In genomic region chr12:2890001-2890387, GRCh38 we compare ENCODE assay signal across 8 cellular contexts. TPM values are rescaled to one million over a fixed set of nuclear protein-coding genes. Genes with fewer than 3 reads are reported as not detected.
DNase-seq lines count a peak whose midpoint lies in the region; FAIRE-seq and TF ChIP-seq lines count a peak whose summit lies in the region.

No MANE protein-coding gene starts in this region.

- H3K36me3 ChIP-seq in adrenal gland (replicated peaks in 1 of 2), result peaks cover 0 to 6% of the 10 kb centered on the region in 2 donors
- H3K36me3 ChIP-seq in testis (ENCODE audit: low read depth, missing control alignments), result no peaks in the 10 kb centered on the region

- peaks cover 28% of the 10 kb centered on the region for H3K36me3 Mint-ChIP-seq in activated CD4-positive, alpha-beta T cell treated with anti-CD3 and anti-CD28 coated beads, Interleukin-2, amount 10 ng/mL, durations not matched to agents 24 days and 14 days (ENCODE audit: low read depth)

- intact Hi-C loops in activated CD4-positive, alpha-beta T cell treated with anti-CD3 and anti-CD28 coated beads, Interleukin-2, amount 10 ng/mL, durations not matched to agents 24 days and 14 days (cut with micrococcal nuclease), result loop anchor here (1.0 to 2.0 kb wide), 5 partner anchors 13 to 199 kb away; partner anchors contain the start of genes FOXM1, ITFG2 and RHNO1
- intact Hi-C loops in adrenal gland (cut with DNase I), result no loop called here
- intact Hi-C loops in testis (cut with DNase I; ENCODE audit: low total_unique reads), result no loop called here

- no peaks in the 10 kb centered on the region for H3K9me3 ChIP-seq in adrenal gland (replicated peaks in 1 of 3)
- H3K9me3 ChIP-seq in testis, result no peaks in the 10 kb centered on the region

- H3K27me3 Mint-ChIP-seq in activated CD4-positive, alpha-beta T cell treated with anti-CD3 and anti-CD28 coated beads, Interleukin-2, amount 10 ng/mL, durations not matched to agents 24 days and 14 days, result peaks cover 3% of the 10 kb centered on the region

- TF ChIP-seq POLR2A in adrenal gland (IDR thresholded peaks at IDR 0.05) (no peak), testis (IDR thresholded peaks at IDR 0.05) (no peak), GM12891 (IDR thresholded peaks at IDR 0.05; ENCODE audit: low read depth, low read length) (no peak)

- H3K27ac ChIP-seq in adrenal gland (peak overlapping the region in 4 of 5 donors; percentile 47 to 99 (median 82)), layer of hippocampus (ENCODE audit: low read depth, low read length) (peak overlapping the region; percentile 96), testis (peak overlapping the region; percentile 23 to 93)

- H3K9me3 Mint-ChIP-seq in activated CD4-positive, alpha-beta T cell treated with anti-CD3 and anti-CD28 coated beads, Interleukin-2, amount 10 ng/mL, durations not matched to agents 24 days and 14 days, result no peaks in the 10 kb centered on the region

- peaks cover 25 to 43% of the 10 kb centered on the region in 2 donors for H3K4me1 ChIP-seq in adrenal gland (replicated peaks in 1 of 2)
- no peaks in the 10 kb centered on the region for H3K4me1 ChIP-seq in testis

- no peak for FAIRE-seq in GM12891 (lab: Jason Lieb, UNC)

- peaks cover 35% of the 10 kb centered on the region for H3K4me1 Mint-ChIP-seq in activated CD4-positive, alpha-beta T cell treated with anti-CD3 and anti-CD28 coated beads, Interleukin-2, amount 10 ng/mL, durations not matched to agents 24 days and 14 days

- H3K4me3 ChIP-seq in adrenal gland (peak overlapping the region in 1 of 4 donors; percentile 99), testis (peak overlapping the region; percentile 89 to 97)

- 60 to 70% (median 63%) methylated on average over 9 to 10 of the region's 10 CpGs for WGBS in adrenal gland, 4 donors
- WGBS in testis, 2 donors, result 41 to 53% methylated on average over 10 of the region's 10 CpGs

- H3K27ac Mint-ChIP-seq in activated CD4-positive, alpha-beta T cell treated with anti-CD3 and anti-CD28 coated beads, Interleukin-2, amount 10 ng/mL, durations not matched to agents 24 days and 14 days, result peak overlapping the region; percentile 94

- DNase-seq in activated CD4-positive, alpha-beta T cell treated with anti-CD3 and anti-CD28 coated beads, Interleukin-2, amount 10 ng/mL, durations not matched to agents 24 days and 14 days, result no peak
- DNase-seq in activated CD4-positive, alpha-beta T cell treated with anti-CD3 and anti-CD28 coated beads, Interleukin-2, amount 50 U/mL, for 4 hours, result no peak
- no peak for DNase-seq in adrenal gland
- DNase-seq in testis, result no peak
- no peak for DNase-seq in NCI-H128 (lab: John Stamatoyannopoulos, UW; ENCODE audit: unreplicated experiment)
- no peak for DNase-seq in activated gamma-delta T cell (lab: John Stamatoyannopoulos, UW)
- no peak for DNase-seq in GM12891 (ENCODE audit: insufficient read length, low spot score)

- H3K27me3 ChIP-seq in adrenal gland (no peaks in the 10 kb centered on the region), layer of hippocampus (ENCODE audit: control insufficient read depth, insufficient read depth, low read length) (no peaks in the 10 kb centered on the region), testis (no peaks in the 10 kb centered on the region)

- TF ChIP-seq CTCF in adrenal gland (IDR thresholded peaks at IDR 0.05) (no peak), testis (IDR thresholded peaks at IDR 0.05) (no peak)

- H3K4me3 Mint-ChIP-seq in activated CD4-positive, alpha-beta T cell treated with anti-CD3 and anti-CD28 coated beads, Interleukin-2, amount 10 ng/mL, durations not matched to agents 24 days and 14 days, result peak overlapping the region; percentile 99

TF ChIP-seq in GM12891, 5 proteins besides CTCF, POLR2A, EP300 and RAD21:
- TF ChIP-seq PAX5 (IDR thresholded peaks at IDR 0.05; ENCODE audit: insufficient read depth, low read length, severe bottlenecking), result no peak
- no peak for TF ChIP-seq POLR2AphosphoS5 (IDR thresholded peaks at IDR 0.05; ENCODE audit: low read depth, low read length)

RNA-seq across cellular contexts. Expression of gene TULP3, which starts 0.7 kb away (rescaled TPM):
- total RNA-seq in activated CD4-positive, alpha-beta T cell treated with anti-CD3 and anti-CD28 coated beads, Interleukin-2, amount 10 ng/mL, durations not matched to agents 24 days and 14 days, result 7.6 and 7.8 TPM in 2 replicates
- 10 to 100 TPM; 19.1 to 40.5 (median 25.0) TPM for total RNA-seq in adrenal gland
- polyA plus RNA-seq in adrenal gland, result 10 to 100 TPM; 19.3 to 36.6 (median 25.9) TPM
- 10 to 100 TPM; 20.5 to 26.5 TPM for total RNA-seq in testis
- polyA plus RNA-seq in testis (ENCODE audit: insufficient read depth, low read depth, low replicate concordance), result 29.2 TPM
- polyA plus RNA-seq in GM12891 (2012; ENCODE audit: low read depth, missing spikeins), result 4.9 TPM

RNA-seq across cellular contexts. Expression of gene RHNO1, which starts 13.0 kb away (rescaled TPM):
- total RNA-seq in activated CD4-positive, alpha-beta T cell treated with anti-CD3 and anti-CD28 coated beads, Interleukin-2, amount 10 ng/mL, durations not matched to agents 24 days and 14 days, result 47.2 and 48.1 TPM in 2 replicates
- total RNA-seq in adrenal gland (10 to 100 TPM in 7 of 8 donors, 1 to 10 TPM in 1; 5.0 to 18.8 (median 14.1) TPM), testis (10 to 100 TPM; 21.6 to 22.8 TPM)
- polyA plus RNA-seq in adrenal gland (10 to 100 TPM; 14.2 to 29.0 (median 15.5) TPM), testis (ENCODE audit: insufficient read depth, low read depth, low replicate concordance) (26.1 TPM)
- 25.5 TPM for polyA plus RNA-seq in GM12891 (2012; ENCODE audit: low read depth, missing spikeins)

RNA-seq across cellular contexts. Expression of gene FOXM1, which starts 13.0 kb away (rescaled TPM):
- 73.7 and 74.0 TPM in 2 replicates for total RNA-seq in activated CD4-positive, alpha-beta T cell treated with anti-CD3 and anti-CD28 coated beads, Interleukin-2, amount 10 ng/mL, durations not matched to agents 24 days and 14 days
- total RNA-seq in adrenal gland (1 to 10 TPM in 7 of 8 donors, under 1 TPM in 1; 0.79 to 4.9 (median 2.7) TPM), testis (10 to 100 TPM; 18.1 to 32.3 TPM)
- polyA plus RNA-seq in adrenal gland (1 to 10 TPM in 2 of 3 donors, under 1 TPM in 1; 0.97 to 2.4 (median 1.0) TPM), testis (ENCODE audit: insufficient read depth, low read depth, low replicate concordance) (59.7 TPM)
- polyA plus RNA-seq in GM12891 (2012; ENCODE audit: low read depth, missing spikeins), result 23.9 TPM

RNA-seq across cellular contexts. Expression of gene TEX52, which starts 33.2 kb away (rescaled TPM):
- total RNA-seq in activated CD4-positive, alpha-beta T cell treated with anti-CD3 and anti-CD28 coated beads, Interleukin-2, amount 10 ng/mL, durations not matched to agents 24 days and 14 days, result 0.17 TPM in 1 of 2 replicates, not detected in the other
- total RNA-seq in adrenal gland, result not detected
- polyA plus RNA-seq in adrenal gland, result not detected
- total RNA-seq in testis, result 1 to 10 TPM in 1 of 2 donors, under 1 TPM in 1; 0.81 to 4.7 TPM
- 11.4 TPM for polyA plus RNA-seq in testis (ENCODE audit: insufficient read depth, low read depth, low replicate concordance)
- not detected for polyA plus RNA-seq in GM12891 (2012; ENCODE audit: low read depth, missing spikeins)

RNA-seq across cellular contexts. Expression of gene NRIP2, which starts 55.2 kb away (rescaled TPM):
- not detected in 2 replicates for total RNA-seq in activated CD4-positive, alpha-beta T cell treated with anti-CD3 and anti-CD28 coated beads, Interleukin-2, amount 10 ng/mL, durations not matched to agents 24 days and 14 days
- 1 to 10 TPM in 7 of 8 donors, under 1 TPM in 1; 0.87 to 9.1 (median 2.5) TPM for total RNA-seq in adrenal gland
- 1 to 10 TPM; 1.9 to 5.9 (median 5.5) TPM for polyA plus RNA-seq in adrenal gland
- 10 to 100 TPM in 1 of 2 donors, 1 to 10 TPM in 1; 2.6 to 10.6 TPM for total RNA-seq in testis
- 2.8 TPM for polyA plus RNA-seq in testis (ENCODE audit: insufficient read depth, low read depth, low replicate concordance)
- 0.80 TPM for polyA plus RNA-seq in GM12891 (2012; ENCODE audit: low read depth, missing spikeins)
